In genomic region chr16:86663691-86664517, GRCh38 we compare ENCODE assay signal across 11 cellular contexts.
A peak's percentile ranks its signal among the peaks of the same experiment; 100 is the strongest.
DNase-seq lines count a peak whose midpoint lies in the region; ATAC-seq, FAIRE-seq and TF ChIP-seq lines count a peak whose summit lies in the region.
"Had no signal": no experiment of that assay in that cellular context is flagged by ENCODE, and none has a peak within 500 bp of the region (broad histone marks: within the 10 kb centered on the region; RNA-seq: fewer than 3 reads in every experiment).

No MANE protein-coding gene starts in this region.

- no peak for DNase-seq in HepG2 (ENCODE audit: low spot score)
- DNase-seq in right lobe of liver: no peak
- DNase-seq in foreskin keratinocyte: peak in 1 of 2 donors; percentile 57
- DNase-seq in transverse colon: no peak
- DNase-seq in NCI-H748 treated with DMSO at 0.1 percent for 48 hours (lab: John Stamatoyannopoulos, UW): no peak
- DNase-seq in occipital lobe (lab: John Stamatoyannopoulos, UW): no peak
- no peak for DNase-seq in KBM-7
- DNase-seq: COR-L47, hypothalamus, NCI-H1417 had no signal

- peak overlapping the region; percentile 69 for H3K4me3 Mint-ChIP-seq in activated naive CD8-positive, alpha-beta T cell

- WGBS in HepG2 (ENCODE audit: low lambda C conversion rate): 63% methylated on average over 18 of the region's 18 CpGs
- WGBS in right lobe of liver (ENCODE audit: insufficient coverage, low coverage, low lambda C conversion rate, missing lambda C conversion rate): 57% methylated on average over 18 of the region's 18 CpGs
- WGBS in transverse colon (ENCODE audit: low coverage in 1 of 2), 2 donors: 71 to 77% methylated on average over 11 to 18 of the region's 18 CpGs

- TF ChIP-seq POLR2A in HepG2 (IDR thresholded peaks at IDR 0.05; ENCODE audit: insufficient read depth in 1 of 2, low read depth in 2 of 2, low read length in 2 of 2) (no peak), right lobe of liver (IDR thresholded peaks at IDR 0.05) (no peak), transverse colon (IDR thresholded peaks at IDR 0.05) (no peak)

- H2AFZ ChIP-seq in HepG2 (ENCODE audit: low read length): no peak overlapping the region

- peak overlapping the region; percentile 85 for H3K27ac Mint-ChIP-seq in activated naive CD8-positive, alpha-beta T cell

- FAIRE-seq in HepG2 (lab: Jason Lieb, UNC): no peak

- H3K9me3 Mint-ChIP-seq in activated naive CD8-positive, alpha-beta T cell (ENCODE audit: low read depth): peaks cover 6% of the 10 kb centered on the region

- peak overlapping the region; percentile 40 for H3K4me2 ChIP-seq in HepG2 (ENCODE audit: low read depth, low read length)

- H3K36me3 ChIP-seq in HepG2 (replicated peaks in 1 of 2; ENCODE audit: control insufficient read depth in 1 of 2, insufficient read depth in 2 of 2, low read length in 2 of 2) (no peaks in the 10 kb centered on the region), right lobe of liver (no peaks in the 10 kb centered on the region), transverse colon (no peaks in the 10 kb centered on the region)

- intact Hi-C loops in HepG2 (cut with micrococcal nuclease; ENCODE audit: unreplicated experiment) (no loop called here), right lobe of liver (cut with DNase I) (no loop called here), transverse colon (cut with DNase I; ENCODE audit: low total_unique reads) (no loop called here)

- H3K27me3 ChIP-seq in HepG2 (ENCODE audit: control insufficient read depth in 1 of 2, insufficient read depth in 2 of 2, low read length in 2 of 2) (peaks cover 3 to 33% of the 10 kb centered on the region in 2 experiments; a peak in 3 of 5 replicates), right lobe of liver (no peaks in the 10 kb centered on the region), foreskin keratinocyte (no peaks in the 10 kb centered on the region), transverse colon (peaks cover 27% of the 10 kb centered on the region)

- no peak for TF ChIP-seq CTCF in HepG2 (CRISPR knock-in tag; IDR thresholded peaks at IDR 0.05)
- no peak for TF ChIP-seq CTCF in right lobe of liver (IDR thresholded peaks at IDR 0.05)
- TF ChIP-seq CTCF in foreskin keratinocyte (conservative IDR thresholded peaks at IDR 0.05): no peak
- no peak for TF ChIP-seq CTCF in transverse colon (IDR thresholded peaks at IDR 0.05)

- H3K9me3 ChIP-seq in HepG2 (ENCODE audit: low read length) (peaks cover 11% of the 10 kb centered on the region; the same call in 1 of the 2 replicates), right lobe of liver (no peaks in the 10 kb centered on the region), transverse colon (no peaks in the 10 kb centered on the region)

- ATAC-seq in HepG2: no peak
- ATAC-seq in right lobe of liver: no peak
- ATAC-seq in foreskin keratinocyte: no peak

- no TSS peak for BruUV-seq in HepG2 (replicated peaks; lab: Mats Ljungman, UMichigan)

- peaks cover 6% of the 10 kb centered on the region for H3K27me3 Mint-ChIP-seq in activated naive CD8-positive, alpha-beta T cell

- CTCF ChIA-PET in HepG2 (lab: Yijun Ruan, JAX; ENCODE audit: low intra/inter-chr PET ratio, low total read pairs): no interaction called here

- TF ChIP-seq EP300 in HepG2 (IDR thresholded peaks at IDR 0.05; ENCODE audit: low read depth in 2 of 2, low read length in 2 of 2) (no peak), HepG2 (CRISPR knock-in tag; IDR thresholded peaks at IDR 0.05; ENCODE audit: borderline replicate concordance) (no peak), transverse colon (IDR thresholded peaks at IDR 0.05; ENCODE audit: low read depth) (no peak)

- POLR2A ChIA-PET in HepG2 (lab: Yijun Ruan, JAX): interaction anchor here (0.8 to 1.7 kb wide), 4 partner anchors 9 to 33 kb away, joined by 3 to 5 read pairs (median 4); no protein-coding TSS in a partner anchor

- H3K4me1 Mint-ChIP-seq in activated naive CD8-positive, alpha-beta T cell (ENCODE audit: low read depth): peaks cover 17% of the 10 kb centered on the region

- H3K9ac ChIP-seq in HepG2 (ENCODE audit: insufficient read depth, low read depth, low read length): no peak overlapping the region

- no peaks in the 10 kb centered on the region for H3K36me3 Mint-ChIP-seq in activated naive CD8-positive, alpha-beta T cell

- no peaks in the 10 kb centered on the region for H4K20me1 ChIP-seq in HepG2 (ENCODE audit: insufficient read depth, low read length)

- H3K79me2 ChIP-seq in HepG2 (ENCODE audit: insufficient read depth, low read length): no peaks in the 10 kb centered on the region

- no peak overlapping the region for H3K27ac ChIP-seq in HepG2 (ENCODE audit: extremely low read length, insufficient read depth, low read length)
- H3K27ac ChIP-seq in right lobe of liver: no peak overlapping the region
- H3K27ac ChIP-seq in foreskin keratinocyte: peak overlapping the region; percentile 65
- peak overlapping the region; percentile 37 to 83 (median 68) for H3K27ac ChIP-seq in transverse colon

- H3K4me3 ChIP-seq in HepG2 (replicated peaks in 1 of 3; ENCODE audit: insufficient read depth in 1 of 3, low read depth in 2 of 3, low read length in 3 of 3): no peak overlapping the region
- H3K4me3 ChIP-seq in right lobe of liver: no peak overlapping the region
- no peak overlapping the region for H3K4me3 ChIP-seq in transverse colon

- TF ChIP-seq RAD21 in HepG2 (CRISPR knock-in tag; IDR thresholded peaks at IDR 0.05): no peak

- in situ Hi-C loops in HepG2 (cut with HindIII; ENCODE audit: extremely low pct_ligation_motif_present, low pct_unique_long_range_greater_than_20kb) (no loop called here), transverse colon (cut with MboI; ENCODE audit: low pct_ligation_motif_present in 1 of 4, low pct_unique_long_range_greater_than_20kb in 1 of 4, low sequenced_read_pairs in 3 of 4) (no loop called here), KBM-7 (cut with MboI; ENCODE audit: low pct_unique_long_range_greater_than_20kb, low sequenced_read_pairs) (no loop called here)

- H3K4me1 ChIP-seq in HepG2 (ENCODE audit: insufficient read depth, low read length): peaks cover 25% of the 10 kb centered on the region
- H3K4me1 ChIP-seq in right lobe of liver: no peaks in the 10 kb centered on the region
- peaks cover 29% of the 10 kb centered on the region for H3K4me1 ChIP-seq in foreskin keratinocyte
- H3K4me1 ChIP-seq in transverse colon: peaks cover 5 to 13% (median 8%) of the 10 kb centered on the region in 4 donors

TF ChIP-seq in HepG2, 621 proteins besides CTCF, POLR2A, EP300 and RAD21:
- TF ChIP-seq ZNF17 (CRISPR knock-in tag; IDR thresholded peaks at IDR 0.05): no peak
- 0 out of 2 replicates have a peak, but pooled peaks have one; percentile 23 for TF ChIP-seq ZNF598 (CRISPR knock-in tag; IDR thresholded peaks at IDR 0.05; ENCODE audit: borderline replicate concordance)
- no peak for TF ChIP-seq ATRX (CRISPR knock-in tag; IDR thresholded peaks at IDR 0.05; ENCODE audit: borderline replicate concordance)
- 0 out of 2 replicates have a peak, but pooled peaks have one; percentile 18 for TF ChIP-seq ZNF501 (CRISPR knock-in tag; IDR thresholded peaks at IDR 0.05)
- no peak for TF ChIP-seq WIZ (CRISPR knock-in tag; IDR thresholded peaks at IDR 0.05)
- TF ChIP-seq ZFP36L2 (CRISPR knock-in tag; IDR thresholded peaks at IDR 0.05): no peak
- 0 out of 2 replicates have a peak, but pooled peaks have one; percentile 44 for TF ChIP-seq ZNF414 (CRISPR knock-in tag; IDR thresholded peaks at IDR 0.05)

Comparison
In these comparisons a context has a peak if more than half of its experiments do, and no peak if none do; other contexts are left out.
1. H3K27ac ChIP-seq: peak in foreskin keratinocyte (single experiment) and transverse colon (4 of 4); none in HepG2 (single experiment) and right lobe of liver (0 of 3).